In the genomic region with DNA sequence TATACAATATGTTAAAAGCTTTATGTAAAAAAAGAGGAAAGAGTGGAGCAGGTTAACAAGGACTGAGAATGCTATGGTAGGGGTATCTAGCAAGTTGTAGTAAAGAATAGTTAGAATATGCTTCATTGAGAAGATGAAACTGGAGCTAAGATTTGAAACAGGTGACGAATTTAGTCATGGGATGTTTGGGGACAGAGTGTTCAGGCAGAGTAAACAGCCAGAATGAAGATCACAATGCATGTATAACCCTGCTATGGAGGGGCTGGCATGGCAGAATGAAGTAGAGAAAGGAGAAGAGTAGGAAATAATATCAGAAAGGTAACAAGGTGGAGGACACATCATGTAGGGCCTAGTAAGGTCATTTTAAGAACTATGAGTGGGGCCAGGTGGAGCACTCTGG, we compare ENCODE assay signal across 29 cellular contexts.
"Had no signal": no experiment of that assay in that cellular context is flagged by ENCODE, and none has a peak within 500 bp of the region (broad histone marks: within the 10 kb centered on the region; RNA-seq: fewer than 3 reads in every experiment).

No MANE protein-coding gene starts in this region.

- ATAC-seq: left cardiac atrium; left lobe of liver; lower lobe of right lung; natural killer cell; right cardiac atrium; sciatic nerve; stimulated activated memory B cell treated with anti-CD40 and anti-IgM and Interleukin-4, amounts not matched to agents 10 μg/mL and 1 μg/mL and 100 μg/mL, for 72 hours; stimulated activated naive CD8-positive, alpha-beta T cell treated with anti-CD3 and anti-CD28 coated beads, Interleukin-15, amount 100 ng/mL, for 72 hours had no signal

- DNase-seq: hypothalamus; immature natural killer cell; left cardiac atrium; lower lobe of right lung; mammary epithelial cell; mesenchymal stem cell; naive B cell; natural killer cell; nephron progenitor cell; occipital lobe; retina; right cardiac atrium; stimulated activated CD4-positive, alpha-beta T cell treated with anti-CD3 and anti-CD28 coated beads, Interleukin-1b, Interleukin-23, amount 100 ng/mL, for 48 hours; stimulated activated CD4-positive, alpha-beta T cell treated with anti-CD3 and anti-CD28 coated beads, Interleukin-2, amount 100 ng/mL, for 48 hours; stimulated activated CD4-positive, alpha-beta T cell treated with anti-CD3 and anti-CD28 coated beads, Interleukin-4, amount 100 ng/mL, for 4 hours; stimulated activated CD8-positive, alpha-beta memory T cell treated with anti-CD3 and anti-CD28 coated beads, Interleukin-4, amount 100 ng/mL, for 48 hours; stimulated activated naive CD4-positive, alpha-beta T cell treated with Interleukin-2 at 50 U/mL for 16 hours; stimulated activated naive CD8-positive, alpha-beta T cell treated with anti-CD3 and anti-CD28 coated beads, Interleukin-15, amount 100 ng/mL, for 72 hours; substantia nigra; transverse colon; upper lobe of left lung had no signal

- H3K4me3 ChIP-seq: lower lobe of right lung, neural progenitor cell, smooth muscle cell, transverse colon, upper lobe of left lung, vagina had no signal

- H3K27ac ChIP-seq: lower lobe of right lung, neural progenitor cell, neutrophil, transverse colon, upper lobe of left lung, vagina had no signal

- H3K27me3 ChIP-seq: neural progenitor cell, neutrophil, transverse colon, upper lobe of left lung, vagina had no signal

- H2AFZ ChIP-seq: neural progenitor cell had no signal

- H3K9ac ChIP-seq: neural progenitor cell had no signal

- H3K9me3 ChIP-seq: lower lobe of right lung, neutrophil, transverse colon, upper lobe of left lung, vagina had no signal

- FAIRE-seq: islet of Langerhans had no signal

- H3K4me2 ChIP-seq: neural progenitor cell, smooth muscle cell had no signal

- H3K4me1 ChIP-seq: lower lobe of right lung, neural progenitor cell, transverse colon, upper lobe of left lung, vagina had no signal
